ENCODE assay signal across 1 cellular context in genomic region chr6:157762636-157763035, GRCh38.
TF ChIP-seq lines count a peak whose summit lies in the region.

No MANE protein-coding gene starts in this region.

TF ChIP-seq in HepG2, 621 proteins besides CTCF, POLR2A, EP300 and RAD21 (continued from another document):
- TF ChIP-seq ZNF687 (CRISPR knock-in tag; IDR thresholded peaks at IDR 0.05): no peak
- TF ChIP-seq RBM22 (optimal IDR thresholded peaks at IDR 0.05; ENCODE audit: low read length): no peak
- no peak for TF ChIP-seq AGO1 (IDR thresholded peaks at IDR 0.05; ENCODE audit: low read depth, low read length, poor library complexity, severe bottlenecking)
- no peak for TF ChIP-seq SP140L (CRISPR knock-in tag; IDR thresholded peaks at IDR 0.05; ENCODE audit: borderline replicate concordance)
- TF ChIP-seq ZNF792 (CRISPR knock-in tag; IDR thresholded peaks at IDR 0.05): peak; percentile 12; the same call in 1 of the 2 replicates
- no peak for TF ChIP-seq ZNF660 (CRISPR knock-in tag; IDR thresholded peaks at IDR 0.05; ENCODE audit: borderline replicate concordance, low read depth)
- TF ChIP-seq YEATS2 (CRISPR knock-in tag; IDR thresholded peaks at IDR 0.05; ENCODE audit: borderline replicate concordance): no peak
- no peak for TF ChIP-seq ZNF350 (CRISPR knock-in tag; IDR thresholded peaks at IDR 0.05; ENCODE audit: borderline replicate concordance, low read depth)
- no peak for TF ChIP-seq TAF15 (IDR thresholded peaks at IDR 0.05; ENCODE audit: low read depth, low read length, poor library complexity, severe bottlenecking)
- no peak for TF ChIP-seq GRHL1 (CRISPR knock-in tag; conservative IDR thresholded peaks at IDR 0.05)
- no peak for TF ChIP-seq STAT5B (CRISPR knock-in tag; IDR thresholded peaks at IDR 0.05)
- no peak for TF ChIP-seq MAFG (CRISPR knock-in tag; IDR thresholded peaks at IDR 0.05)
- TF ChIP-seq ZNF10 (CRISPR knock-in tag; IDR thresholded peaks at IDR 0.05; ENCODE audit: borderline replicate concordance, low read depth): no peak
- TF ChIP-seq ZNF597 (CRISPR knock-in tag; IDR thresholded peaks at IDR 0.05): no peak
- no peak for TF ChIP-seq IKZF5 (CRISPR knock-in tag; IDR thresholded peaks at IDR 0.05)
- TF ChIP-seq HMGXB4 (CRISPR knock-in tag; IDR thresholded peaks at IDR 0.05; ENCODE audit: borderline replicate concordance in 1 of 2, low read depth in 1 of 2): 0 out of 4 replicates have a peak, but pooled peaks of 1 of the 2 experiments have one; percentile 20
- TF ChIP-seq ZNF746 (CRISPR knock-in tag; IDR thresholded peaks at IDR 0.05): 0 out of 2 replicates have a peak, but pooled peaks have one; percentile 2
- TF ChIP-seq ZNF598 (CRISPR knock-in tag; IDR thresholded peaks at IDR 0.05; ENCODE audit: borderline replicate concordance): no peak
- TF ChIP-seq REL (CRISPR knock-in tag; conservative IDR thresholded peaks at IDR 0.05): no peak
- TF ChIP-seq NRL (CRISPR knock-in tag; IDR thresholded peaks at IDR 0.05; ENCODE audit: borderline replicate concordance): no peak
- no peak for TF ChIP-seq ZNF781 (CRISPR knock-in tag; IDR thresholded peaks at IDR 0.05; ENCODE audit: borderline replicate concordance, not compliant biosample characterization)
- no peak for TF ChIP-seq BRF2 (CRISPR knock-in tag; IDR thresholded peaks at IDR 0.05)
- no peak for TF ChIP-seq ZNF816 (CRISPR knock-in tag; IDR thresholded peaks at IDR 0.05; ENCODE audit: borderline replicate concordance)
- TF ChIP-seq TCF12 (IDR thresholded peaks at IDR 0.05): no peak
- TF ChIP-seq TCF12 (CRISPR knock-in tag; IDR thresholded peaks at IDR 0.05): no peak
- no peak for TF ChIP-seq ZNF674 (CRISPR knock-in tag; IDR thresholded peaks at IDR 0.05; ENCODE audit: low read depth)
- TF ChIP-seq ZNF362 (CRISPR knock-in tag; IDR thresholded peaks at IDR 0.05; ENCODE audit: borderline replicate concordance): 0 out of 2 replicates have a peak, but pooled peaks have one; percentile 10
- TF ChIP-seq HNRNPL (IDR thresholded peaks at IDR 0.05; ENCODE audit: low read depth, low read length): no peak
- no peak for TF ChIP-seq ZNF180 (CRISPR knock-in tag; IDR thresholded peaks at IDR 0.05; ENCODE audit: borderline replicate concordance, low read depth)
- TF ChIP-seq PBX2 (CRISPR knock-in tag; IDR thresholded peaks at IDR 0.05): no peak
- TF ChIP-seq DZIP1 (CRISPR knock-in tag; IDR thresholded peaks at IDR 0.05): no peak
- 0 out of 2 replicates have a peak, but pooled peaks have one; percentile 24 for TF ChIP-seq GATAD2A (CRISPR knock-in tag; IDR thresholded peaks at IDR 0.05)
- no peak for TF ChIP-seq SOX13 (IDR thresholded peaks at IDR 0.05)
- peak in 1 of 2 experiments; percentile 60; a peak in 2 of 4 replicates for TF ChIP-seq SOX13 (CRISPR knock-in tag; conservative IDR thresholded peaks at IDR 0.05 in 1 of 2, IDR thresholded peaks at IDR 0.05 in 1 of 2)
- TF ChIP-seq CHCHD3 (CRISPR knock-in tag; IDR thresholded peaks at IDR 0.05): no peak
- no peak for TF ChIP-seq BORCS8-MEF2B (CRISPR knock-in tag; IDR thresholded peaks at IDR 0.05)
- TF ChIP-seq ZNF253 (CRISPR knock-in tag; IDR thresholded peaks at IDR 0.05; ENCODE audit: borderline replicate concordance): no peak
- TF ChIP-seq STAG1 (CRISPR knock-in tag; IDR thresholded peaks at IDR 0.05): peak; percentile 41; the same call in 1 of the 2 replicates
TF ChIP-seq in HepG2: peak in this region for 12.
